10 cellular contexts compared by ENCODE assay signal in the genomic region with DNA sequence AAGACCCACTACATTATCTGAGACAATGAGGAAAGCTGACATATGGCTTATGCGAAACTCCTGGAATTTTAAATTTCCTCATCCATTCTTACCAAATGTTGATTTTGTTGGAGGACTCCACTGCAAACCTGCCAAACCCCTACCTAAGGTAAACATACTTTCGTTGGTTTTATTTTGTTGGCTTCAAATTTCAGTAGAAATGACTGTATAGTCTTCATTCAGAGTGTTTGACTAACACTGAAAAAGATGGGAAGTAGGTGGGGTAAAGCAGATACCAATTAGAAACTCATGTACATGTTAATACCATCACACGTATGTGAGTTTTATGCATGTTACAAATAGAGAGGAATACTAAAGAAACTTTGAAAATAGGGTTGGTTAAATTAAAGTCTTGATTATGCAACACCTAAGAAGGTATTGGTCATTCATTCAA. TPM values are rescaled to one million over a fixed set of nuclear protein-coding genes. Genes with fewer than 3 reads are reported as not detected.
"Had no signal": no experiment of that assay in that cellular context is flagged by ENCODE, and none has a peak within 500 bp of the region (broad histone marks: within the 10 kb centered on the region; RNA-seq: fewer than 3 reads in every experiment).

No MANE protein-coding gene starts in this region.

RNA-seq across cellular contexts. Expression of a gene that starts 2.3 kb away (rescaled TPM):
- total RNA-seq: activated B cell treated with CpG ODN at 0.5 μM for 24 hours; activated CD8-positive, alpha-beta T cell treated with anti-CD3 and anti-CD28 coated beads for 36 hours; activated T-cell treated with anti-CD3 and anti-CD28 coated beads, Interleukin-2, amount 50 U/mL, for 4 hours; activated T-helper 17 cell treated with anti-CD3 and anti-CD28 coated beads, Interleukin-2, amount 50 U/mL, for 72 hours; astrocyte; chondrocyte; dermis blood vessel endothelial cell; esophagus muscularis mucosa; foreskin keratinocyte; heart right ventricle had no signal
